In genomic region chr1:11713095-11713494, GRCh38 we compare ENCODE assay signal across 34 cellular contexts. TPM values are rescaled to one million over a fixed set of nuclear protein-coding genes. Genes with fewer than 3 reads are reported as not detected.
"Had no signal": no experiment of that assay in that cellular context is flagged by ENCODE, and none has a peak within 500 bp of the region (broad histone marks: within the 10 kb centered on the region; RNA-seq: fewer than 3 reads in every experiment).

No MANE protein-coding gene starts in this region.

- H3K27me3 Mint-ChIP-seq: activated CD4-positive, alpha-beta T cell treated with anti-CD3 and anti-CD28 coated beads for 36 hours; activated naive CD4-positive, alpha-beta T cell treated with anti-CD3 and anti-CD28 coated beads, Interleukin-2, amount 50 U/mL, for 24 hours; activated naive CD8-positive, alpha-beta T cell treated with anti-CD3 and anti-CD28 coated beads for 36 hours; activated naive CD8-positive, alpha-beta T cell treated with anti-CD3 and anti-CD28 coated beads, Interleukin-2, amount 50 U/mL, for 24 hours had no signal

- DNase-seq: activated CD4-positive, alpha-beta memory T cell treated with anti-CD3 and anti-CD28 coated beads for 36 hours; activated CD4-positive, alpha-beta T cell treated with anti-CD3 and anti-CD28 coated beads for 36 hours; activated CD4-positive, alpha-beta T cell treated with anti-CD3 and anti-CD28 coated beads, Interleukin-2, amount 10 ng/mL, durations not matched to agents 24 days and 14 days; activated CD4-positive, CD25-positive, alpha-beta regulatory T cell; activated CD4-positive, CD25-positive, alpha-beta regulatory T cell treated with anti-CD3 and anti-CD28 coated beads, Interleukin-2, amount 50 U/mL, for 72 hours; activated CD8-positive, alpha-beta memory T cell treated with anti-CD3 and anti-CD28 coated beads, Interleukin-2, amount 10 ng/mL, durations not matched to agents 7 days and 5 days; activated CD8-positive, alpha-beta memory T cell treated with anti-CD3 and anti-CD28 coated beads, Interleukin-2, amount 50 U/mL, for 4 hours; activated CD8-positive, alpha-beta T cell treated with anti-CD3 and anti-CD28 coated beads, Interleukin-2, amount 10 ng/mL, durations not matched to agents 7 days and 5 days; activated effector memory CD4-positive, alpha-beta T cell treated with anti-CD3 and anti-CD28 coated beads, Interleukin-2, amount 50 U/mL, for 16 hours; activated naive CD4-positive, alpha-beta T cell treated with anti-CD3 and anti-CD28 coated beads for 36 hours; activated naive CD8-positive, alpha-beta T cell treated with anti-CD3 and anti-CD28 coated beads for 36 hours; activated naive CD8-positive, alpha-beta T cell treated with anti-CD3 and anti-CD28 coated beads, Interleukin-2, amount 50 U/mL, for 24 hours; activated T-cell treated with anti-CD3 and anti-CD28 coated beads, Interleukin-2, amount 50 U/mL, for 1 hour; activated T-cell treated with anti-CD3 and anti-CD28 coated beads, Interleukin-2, amount 50 U/mL, for 48 hours; amygdala; aorta; body of pancreas; caudate nucleus; colonic mucosa; dorsolateral prefrontal cortex; effector memory CD4-positive, alpha-beta T cell; erythroblast; foreskin keratinocyte; gastrocnemius medialis; glutamatergic neuron; T-helper 2 cell had no signal

- H3K27ac Mint-ChIP-seq: activated CD4-positive, alpha-beta memory T cell treated with anti-CD3 and anti-CD28 coated beads for 36 hours; activated CD4-positive, alpha-beta T cell treated with anti-CD3 and anti-CD28 coated beads for 36 hours; activated CD4-positive, alpha-beta T cell treated with anti-CD3 and anti-CD28 coated beads, Interleukin-2, amount 10 ng/mL, durations not matched to agents 24 days and 14 days; activated CD8-positive, alpha-beta memory T cell treated with anti-CD3 and anti-CD28 coated beads, Interleukin-2, amount 10 ng/mL, durations not matched to agents 7 days and 5 days; activated CD8-positive, alpha-beta T cell treated with anti-CD3 and anti-CD28 coated beads, Interleukin-2, amount 10 ng/mL, durations not matched to agents 7 days and 5 days; activated naive CD4-positive, alpha-beta T cell treated with anti-CD3 and anti-CD28 coated beads for 36 hours; activated naive CD4-positive, alpha-beta T cell treated with anti-CD3 and anti-CD28 coated beads, Interleukin-2, amount 50 U/mL, for 24 hours; activated naive CD8-positive, alpha-beta T cell treated with anti-CD3 and anti-CD28 coated beads for 36 hours; activated naive CD8-positive, alpha-beta T cell treated with anti-CD3 and anti-CD28 coated beads, Interleukin-2, amount 50 U/mL, for 24 hours; activated T-helper 1 cell treated with anti-CD3 and anti-CD28 coated beads, Interleukin-12 subunit alpha, Interleukin-12 subunit beta, Interleukin-2, Interleukin-4 antibody, amounts not matched to agents 30 ng/mL and 10 ng/mL and 1 ng/mL, durations not matched to agents 14 hours and 24 hours and 36 hours; activated T-helper 2 cell treated with anti-CD3 and anti-CD28 coated beads, Interferon-gamma antibody, Interleukin-2, Interleukin-4, amounts not matched to agents 10 μg/mL and 5 μg/mL and 100 μg/mL, durations not matched to agents 14 hours and 24 hours and 36 hours; dendritic cell treated with granulocyte-macrophage colony-stimulating factor and Interleukin-4, amounts not matched to agents 40 ng/mL and 50 ng/mL, for 4 days had no signal

- H3K4me3 Mint-ChIP-seq: activated CD4-positive, alpha-beta memory T cell treated with anti-CD3 and anti-CD28 coated beads for 36 hours; activated CD4-positive, alpha-beta T cell treated with anti-CD3 and anti-CD28 coated beads for 36 hours; activated CD4-positive, alpha-beta T cell treated with anti-CD3 and anti-CD28 coated beads, Interleukin-2, amount 10 ng/mL, durations not matched to agents 24 days and 14 days; activated CD8-positive, alpha-beta memory T cell treated with anti-CD3 and anti-CD28 coated beads, Interleukin-2, amount 10 ng/mL, durations not matched to agents 7 days and 5 days; activated CD8-positive, alpha-beta T cell treated with anti-CD3 and anti-CD28 coated beads, Interleukin-2, amount 10 ng/mL, durations not matched to agents 7 days and 5 days; activated naive CD4-positive, alpha-beta T cell treated with anti-CD3 and anti-CD28 coated beads for 36 hours; activated naive CD4-positive, alpha-beta T cell treated with anti-CD3 and anti-CD28 coated beads, Interleukin-2, amount 50 U/mL, for 24 hours; activated naive CD8-positive, alpha-beta T cell treated with anti-CD3 and anti-CD28 coated beads for 36 hours; activated naive CD8-positive, alpha-beta T cell treated with anti-CD3 and anti-CD28 coated beads, Interleukin-2, amount 50 U/mL, for 24 hours; activated T-helper 1 cell treated with anti-CD3 and anti-CD28 coated beads, Interleukin-12 subunit alpha, Interleukin-12 subunit beta, Interleukin-2, Interleukin-4 antibody, amounts not matched to agents 30 ng/mL and 10 ng/mL and 1 ng/mL, durations not matched to agents 14 hours and 24 hours and 36 hours; dendritic cell treated with granulocyte-macrophage colony-stimulating factor and Interleukin-4, amounts not matched to agents 40 ng/mL and 50 ng/mL, for 4 days had no signal

- H3K9me3 ChIP-seq: adrenal gland, body of pancreas, colonic mucosa, esophagus muscularis mucosa, gastrocnemius medialis had no signal

- H3K4me1 Mint-ChIP-seq: activated CD4-positive, alpha-beta T cell treated with anti-CD3 and anti-CD28 coated beads for 36 hours; activated CD4-positive, alpha-beta T cell treated with anti-CD3 and anti-CD28 coated beads, Interleukin-2, amount 10 ng/mL, durations not matched to agents 24 days and 14 days; activated CD8-positive, alpha-beta memory T cell treated with anti-CD3 and anti-CD28 coated beads, Interleukin-2, amount 10 ng/mL, durations not matched to agents 7 days and 5 days; activated naive CD4-positive, alpha-beta T cell treated with anti-CD3 and anti-CD28 coated beads, Interleukin-2, amount 50 U/mL, for 24 hours; activated naive CD8-positive, alpha-beta T cell treated with anti-CD3 and anti-CD28 coated beads for 36 hours; activated naive CD8-positive, alpha-beta T cell treated with anti-CD3 and anti-CD28 coated beads, Interleukin-2, amount 50 U/mL, for 24 hours had no signal

- H3K27ac ChIP-seq: adrenal gland, body of pancreas, colonic mucosa, dorsolateral prefrontal cortex, esophagus muscularis mucosa, foreskin keratinocyte, gastrocnemius medialis had no signal

- H3K9me3 Mint-ChIP-seq: activated CD4-positive, alpha-beta memory T cell treated with anti-CD3 and anti-CD28 coated beads for 36 hours; activated CD4-positive, alpha-beta T cell treated with anti-CD3 and anti-CD28 coated beads, Interleukin-2, amount 10 ng/mL, durations not matched to agents 24 days and 14 days; activated naive CD4-positive, alpha-beta T cell treated with anti-CD3 and anti-CD28 coated beads for 36 hours; activated naive CD4-positive, alpha-beta T cell treated with anti-CD3 and anti-CD28 coated beads, Interleukin-2, amount 50 U/mL, for 24 hours; activated naive CD8-positive, alpha-beta T cell treated with anti-CD3 and anti-CD28 coated beads for 36 hours; activated naive CD8-positive, alpha-beta T cell treated with anti-CD3 and anti-CD28 coated beads, Interleukin-2, amount 50 U/mL, for 24 hours; activated T-helper 1 cell treated with anti-CD3 and anti-CD28 coated beads, Interleukin-12 subunit alpha, Interleukin-12 subunit beta, Interleukin-2, Interleukin-4 antibody, amounts not matched to agents 30 ng/mL and 10 ng/mL and 1 ng/mL, durations not matched to agents 14 hours and 24 hours and 36 hours; activated T-helper 2 cell treated with anti-CD3 and anti-CD28 coated beads, Interferon-gamma antibody, Interleukin-2, Interleukin-4, amounts not matched to agents 10 μg/mL and 5 μg/mL and 100 μg/mL, durations not matched to agents 14 hours and 24 hours and 36 hours; dendritic cell treated with granulocyte-macrophage colony-stimulating factor and Interleukin-4, amounts not matched to agents 40 ng/mL and 50 ng/mL, for 4 days had no signal

- H3K27me3 ChIP-seq: body of pancreas, colonic mucosa, dorsolateral prefrontal cortex had no signal

- H3K4me1 ChIP-seq: adrenal gland, colonic mucosa, foreskin keratinocyte, gastrocnemius medialis had no signal

- H3K36me3 Mint-ChIP-seq: activated CD4-positive, alpha-beta memory T cell treated with anti-CD3 and anti-CD28 coated beads for 36 hours; activated CD8-positive, alpha-beta memory T cell treated with anti-CD3 and anti-CD28 coated beads, Interleukin-2, amount 10 ng/mL, durations not matched to agents 7 days and 5 days; activated naive CD4-positive, alpha-beta T cell treated with anti-CD3 and anti-CD28 coated beads, Interleukin-2, amount 50 U/mL, for 24 hours; activated naive CD8-positive, alpha-beta T cell treated with anti-CD3 and anti-CD28 coated beads for 36 hours had no signal

- H3K36me3 ChIP-seq: adrenal gland, colonic mucosa, esophagus muscularis mucosa, gastrocnemius medialis had no signal

- H3K4me3 ChIP-seq: adrenal gland, body of pancreas, colonic mucosa, dorsolateral prefrontal cortex, esophagus muscularis mucosa, gastrocnemius medialis had no signal

RNA-seq across cellular contexts. Expression of gene DRAXIN, which starts 21.6 kb away (rescaled TPM):
- total RNA-seq: activated CD4-positive, alpha-beta T cell treated with anti-CD3 and anti-CD28 coated beads, Interleukin-2, amount 10 ng/mL, durations not matched to agents 24 days and 14 days; activated T-helper 1 cell treated with anti-CD3 and anti-CD28 coated beads, Interleukin-12 subunit alpha, Interleukin-12 subunit beta, Interleukin-2, Interleukin-4 antibody, amounts not matched to agents 30 ng/mL and 10 ng/mL and 1 ng/mL, durations not matched to agents 14 hours and 24 hours and 36 hours; body of pancreas; foreskin keratinocyte; gastrocnemius medialis had no signal

RNA-seq across cellular contexts. Expression of gene C1orf167, which starts 48.9 kb away (rescaled TPM):
- total RNA-seq: activated CD4-positive, alpha-beta memory T cell treated with anti-CD3 and anti-CD28 coated beads for 36 hours; activated CD4-positive, alpha-beta T cell treated with anti-CD3 and anti-CD28 coated beads for 36 hours; activated CD4-positive, alpha-beta T cell treated with anti-CD3 and anti-CD28 coated beads, Interleukin-2, amount 10 ng/mL, durations not matched to agents 24 days and 14 days; activated CD8-positive, alpha-beta memory T cell treated with anti-CD3 and anti-CD28 coated beads for 36 hours; activated CD8-positive, alpha-beta memory T cell treated with anti-CD3 and anti-CD28 coated beads, Interleukin-2, amount 10 ng/mL, durations not matched to agents 7 days and 5 days; activated CD8-positive, alpha-beta T cell treated with anti-CD3 and anti-CD28 coated beads, Interleukin-2, amount 10 ng/mL, durations not matched to agents 7 days and 5 days; activated naive CD4-positive, alpha-beta T cell treated with anti-CD3 and anti-CD28 coated beads for 36 hours; activated naive CD8-positive, alpha-beta T cell treated with anti-CD3 and anti-CD28 coated beads for 36 hours; activated T-helper 1 cell treated with anti-CD3 and anti-CD28 coated beads, Interleukin-12 subunit alpha, Interleukin-12 subunit beta, Interleukin-2, Interleukin-4 antibody, amounts not matched to agents 30 ng/mL and 10 ng/mL and 1 ng/mL, durations not matched to agents 14 hours and 24 hours and 36 hours; activated T-helper 2 cell treated with anti-CD3 and anti-CD28 coated beads, Interferon-gamma antibody, Interleukin-2, Interleukin-4, amounts not matched to agents 10 μg/mL and 5 μg/mL and 100 μg/mL, durations not matched to agents 14 hours and 24 hours and 36 hours; body of pancreas; colonic mucosa; foreskin keratinocyte; T-helper 1 cell treated with Interleukin-12 subunit alpha and Interleukin-12 subunit beta and Interleukin-4 antibody, amounts not matched to agents 30 ng/mL and 1 ng/mL, for 36 hours had no signal
